ENCODE assay signal across 8 cellular contexts in the genomic region with DNA sequence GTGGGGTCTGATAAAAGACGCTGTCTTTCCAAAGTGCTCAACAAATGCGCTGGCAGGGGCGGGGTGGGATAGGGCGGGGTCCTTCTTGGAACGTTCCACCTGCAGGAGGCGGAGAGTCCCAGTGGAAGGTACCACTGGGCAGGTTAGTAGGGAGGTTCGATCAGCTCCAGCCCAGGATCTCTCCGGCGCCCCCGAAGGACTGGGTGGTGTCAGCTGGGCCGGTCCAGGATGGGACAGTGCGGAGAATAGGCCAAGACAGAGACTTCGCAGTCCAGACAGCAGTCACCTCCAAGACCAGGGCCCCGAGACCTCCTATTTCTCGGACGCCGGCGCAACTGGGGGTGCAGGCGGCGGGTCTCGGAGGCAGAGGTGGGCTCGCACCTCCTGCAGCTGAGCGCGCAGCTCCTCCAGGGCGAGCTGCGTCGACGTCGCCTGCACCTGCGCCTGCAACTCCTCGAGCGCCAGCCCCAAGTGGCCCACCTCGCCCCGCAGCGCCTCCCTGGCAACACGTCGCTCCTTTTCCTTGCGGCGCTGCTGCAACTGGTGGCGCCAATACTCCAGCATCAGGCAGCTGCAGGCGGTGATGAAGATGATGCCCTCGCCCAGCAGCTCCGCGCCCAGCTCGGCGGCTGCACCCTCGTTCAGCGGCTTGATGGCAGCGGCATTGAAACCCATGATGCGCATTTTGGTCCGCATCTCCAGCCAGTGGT. TPM values are rescaled to one million over a fixed set of nuclear protein-coding genes. Genes with fewer than 3 reads are reported as not detected.
A peak's percentile ranks its signal among the peaks of the same experiment; 100 is the strongest.
DNase-seq lines count a peak whose midpoint lies in the region; ATAC-seq, FAIRE-seq and TF ChIP-seq lines count a peak whose summit lies in the region.

No MANE protein-coding gene starts in this region.

- no TSS peak for BruUV-seq in endothelial cell of umbilical vein (replicated peaks; lab: Mats Ljungman, UMichigan)
- no TSS peak for BruUV-seq in OCI-LY7 (replicated peaks; lab: Mats Ljungman, UMichigan)

- FAIRE-seq in GM12891 (lab: Jason Lieb, UNC): no peak
- FAIRE-seq in endothelial cell of umbilical vein (lab: Jason Lieb, UNC): no peak

- CTCF ChIA-PET in endothelial cell of umbilical vein (lab: Charles Lee) (interaction anchor here (1.4 to 2.7 kb wide), 3 partner anchors 9 to 114 kb away, joined by 3 to 15 read pairs (median 6); no protein-coding TSS in a partner anchor), OCI-LY7 (lab: Charles Lee; ENCODE audit: unreplicated experiment) (no interaction called here)

- H3K9me3 ChIP-seq in endothelial cell of umbilical vein (replicated peaks; ENCODE audit: control insufficient read depth, insufficient read depth, low read length) (no peaks in the 10 kb centered on the region), Karpas-422 (ENCODE audit: low read length) (no peaks in the 10 kb centered on the region), OCI-LY7 (ENCODE audit: low read length) (peaks cover 8% of the 10 kb centered on the region; the same call in 1 of the 2 replicates)

- H3K4me3 Mint-ChIP-seq in nephron progenitor cell: peak overlapping the region; percentile 77

- H3K9me2 ChIP-seq in Karpas-422 (replicated peaks; ENCODE audit: insufficient read depth, low read length): no peaks in the 10 kb centered on the region
- no peaks in the 10 kb centered on the region for H3K9me2 ChIP-seq in OCI-LY7 (ENCODE audit: insufficient read depth, low read length)

- dilution Hi-C loops in endothelial cell of umbilical vein (cut with MboI; ENCODE audit: extremely low pct_ligation_motif_present, low sequenced_read_pairs): no loop called here

- no peaks in the 10 kb centered on the region for H3K79me2 ChIP-seq in endothelial cell of umbilical vein (ENCODE audit: control insufficient read depth, insufficient read depth, low read length)
- H3K79me2 ChIP-seq in Karpas-422 (ENCODE audit: low read length): no peaks in the 10 kb centered on the region
- H3K79me2 ChIP-seq in OCI-LY7 (ENCODE audit: insufficient read depth, low read depth, low read length): no peaks in the 10 kb centered on the region

- peaks cover 23% of the 10 kb centered on the region for H3K4me1 Mint-ChIP-seq in nephron progenitor cell

- peaks cover 17% of the 10 kb centered on the region for H3K9me3 Mint-ChIP-seq in nephron progenitor cell

- H2AFZ ChIP-seq in endothelial cell of umbilical vein (ENCODE audit: low read depth, low read length): no peak overlapping the region
- H2AFZ ChIP-seq in Karpas-422 (ENCODE audit: low read length): no peak overlapping the region
- H2AFZ ChIP-seq in OCI-LY7 (ENCODE audit: low read length): no peak overlapping the region

- no peaks in the 10 kb centered on the region for H3K9me1 ChIP-seq in endothelial cell of umbilical vein (replicated peaks; ENCODE audit: control insufficient read depth, extremely low read depth, insufficient read depth, low read length)

- H3K4me3 ChIP-seq in endothelial cell of umbilical vein (replicated peaks in 1 of 3; ENCODE audit: insufficient read depth in 1 of 3, low read depth in 1 of 3, low read length in 3 of 3) (no peak overlapping the region), Karpas-422 (ENCODE audit: low read length) (no peak overlapping the region), OCI-LY7 (ENCODE audit: low read depth, low read length, poor library complexity, severe bottlenecking) (no peak overlapping the region)

- POLR2A ChIA-PET in endothelial cell of umbilical vein (lab: Charles Lee) (no interaction called here), OCI-LY7 (lab: Charles Lee) (interaction anchor here (0.6 kb wide), 1 partner anchor 9 kb away, joined by 3 read pairs; no protein-coding TSS in a partner anchor)

- H3K27me3 Mint-ChIP-seq in nephron progenitor cell (ENCODE audit: low read depth, poor library complexity): peaks cover 49% of the 10 kb centered on the region

- H3K27ac ChIP-seq in endothelial cell of umbilical vein (ENCODE audit: insufficient read depth, low read depth, low read length) (no peak overlapping the region), Karpas-422 (ENCODE audit: low read length) (no peak overlapping the region), OCI-LY7 (ENCODE audit: low read depth, low read length, poor library complexity, severe bottlenecking) (no peak overlapping the region)

- H3K36me3 ChIP-seq in endothelial cell of umbilical vein (ENCODE audit: control insufficient read depth in 2 of 2, extremely low read depth in 1 of 2, insufficient read depth in 2 of 2, low read length in 2 of 2) (peaks cover 5 to 24% of the 10 kb centered on the region in 2 experiments), Karpas-422 (ENCODE audit: insufficient read depth, low read length) (peaks cover 35% of the 10 kb centered on the region), OCI-LY7 (ENCODE audit: insufficient read depth, low read length) (peaks cover 27% of the 10 kb centered on the region; the same call in 1 of the 2 replicates)

- H3K27ac Mint-ChIP-seq in nephron progenitor cell: no peak overlapping the region

- intact Hi-C loops in endothelial cell of umbilical vein (cut with micrococcal nuclease) (no loop called here), OCI-LY7 (cut with micrococcal nuclease; ENCODE audit: unreplicated experiment) (no loop called here)

- H3K9ac ChIP-seq in endothelial cell of umbilical vein (replicated peaks; ENCODE audit: extremely low read depth, insufficient read depth, low read length) (no peak overlapping the region), Karpas-422 (ENCODE audit: low read length) (no peak overlapping the region)

- H3K4me2 ChIP-seq in endothelial cell of umbilical vein (ENCODE audit: insufficient read depth, low read length) (no peak overlapping the region), Karpas-422 (ENCODE audit: low read depth, low read length, poor library complexity, severe bottlenecking) (no peak overlapping the region), OCI-LY7 (ENCODE audit: low read length) (no peak overlapping the region)

- no peak for ATAC-seq in GM18505 (IDR thresholded peaks at IDR 0.05; ENCODE audit: unreplicated experiment)

- no peak for DNase-seq in GM12891 (ENCODE audit: insufficient read length, low spot score)
- peak; percentile 76 to 88 for DNase-seq in NCI-H526 (lab: John Stamatoyannopoulos, UW)
- DNase-seq in endothelial cell of umbilical vein (ENCODE audit: low read depth, low spot score): no peak
- peak; percentile 45 for DNase-seq in nephron progenitor cell
- no peak for DNase-seq in NCI-H446 treated with DMSO at 0.1 percent for 48 hours (lab: John Stamatoyannopoulos, UW)
- no peak for DNase-seq in Karpas-422
- DNase-seq in OCI-LY7 (ENCODE audit: low spot score): no peak

- H4K20me1 ChIP-seq in endothelial cell of umbilical vein (replicated peaks; ENCODE audit: control insufficient read depth, extremely low read depth, insufficient read depth, low read length): no peaks in the 10 kb centered on the region
- no peaks in the 10 kb centered on the region for H4K20me1 ChIP-seq in Karpas-422 (ENCODE audit: insufficient read depth, low read depth, low read length)
- no peaks in the 10 kb centered on the region for H4K20me1 ChIP-seq in OCI-LY7 (ENCODE audit: insufficient read depth, low read length)

- H3K27me3 ChIP-seq in endothelial cell of umbilical vein (ENCODE audit: control insufficient read depth in 2 of 2, insufficient read depth in 2 of 2, low read length in 2 of 2): no peaks in the 10 kb centered on the region
- no peaks in the 10 kb centered on the region for H3K27me3 ChIP-seq in Karpas-422 (ENCODE audit: low read length)

- peaks cover 29% of the 10 kb centered on the region for H3K36me3 Mint-ChIP-seq in nephron progenitor cell (ENCODE audit: low read depth)

- TF ChIP-seq POLR2A in GM12891 (IDR thresholded peaks at IDR 0.05; ENCODE audit: low read depth, low read length): peak; percentile 29; the same call in 1 of the 2 replicates
- TF ChIP-seq POLR2A in endothelial cell of umbilical vein (IDR thresholded peaks at IDR 0.05; ENCODE audit: low read depth, low read length): peak; percentile 24
- no peak for TF ChIP-seq POLR2A in GM18505 (IDR thresholded peaks at IDR 0.05; ENCODE audit: borderline replicate concordance, extremely low read depth, insufficient read depth, insufficient read length)

- no peak for TF ChIP-seq CTCF in endothelial cell of umbilical vein (IDR thresholded peaks at IDR 0.05; ENCODE audit: extremely low read depth in 1 of 2, insufficient read depth in 1 of 2, low read depth in 1 of 2, low read length in 2 of 2)
- TF ChIP-seq CTCF in nephron progenitor cell (IDR thresholded peaks at IDR 0.05): no peak
- no peak for TF ChIP-seq CTCF in OCI-LY7 (conservative IDR thresholded peaks at IDR 0.05; ENCODE audit: low read length)

- H3K4me1 ChIP-seq in endothelial cell of umbilical vein (ENCODE audit: control insufficient read depth, extremely low read depth, insufficient read depth, low read length): no peaks in the 10 kb centered on the region
- H3K4me1 ChIP-seq in Karpas-422 (ENCODE audit: low read length): no peaks in the 10 kb centered on the region
- no peaks in the 10 kb centered on the region for H3K4me1 ChIP-seq in OCI-LY7 (ENCODE audit: insufficient read depth, low read length, poor library complexity, severe bottlenecking)

RNA-seq across cellular contexts. Expression of a gene that starts 21.6 kb away (rescaled TPM):
- polyA plus RNA-seq in GM12891 (2012; ENCODE audit: low read depth, missing spikeins): 65.6 TPM
- total RNA-seq in endothelial cell of umbilical vein (154 and 186 TPM in 2 replicates), OCI-LY7 (2022) (39.6 and 51.6 TPM in 2 replicates)
- 94.3 and 126 TPM in 2 replicates for polyA plus RNA-seq in endothelial cell of umbilical vein
- polyA plus RNA-seq in endothelial cell of umbilical vein (2011; cell fraction: cytosol; rRNA removed): 64.2 and 67.9 TPM in 2 replicates
- 57.6 and 70.4 TPM in 2 replicates for polyA plus RNA-seq in endothelial cell of umbilical vein (2011; cell fraction: nucleus; rRNA removed)
- 74.7 and 84.2 TPM in 2 replicates for polyA plus RNA-seq in endothelial cell of umbilical vein (2012)
- polyA minus RNA-seq in endothelial cell of umbilical vein: 65.0 and 69.3 TPM in 2 replicates
- polyA minus RNA-seq in endothelial cell of umbilical vein (2011; cell fraction: cytosol; rRNA and poly(A)+ RNA removed): 43.9 TPM
- 22.8 and 42.8 TPM in 2 replicates for polyA minus RNA-seq in endothelial cell of umbilical vein (2011; cell fraction: nucleus; rRNA and poly(A)+ RNA removed)
- 77.9 and 97.9 TPM in 2 replicates for total RNA-seq in Karpas-422 (2014; rRNA removed; shearing (Covaris generic); ENCODE audit: low replicate concordance)
- 37.4 and 62.8 TPM in 2 replicates for total RNA-seq in OCI-LY7 (2014; rRNA removed; shearing (Covaris generic))

RNA-seq across cellular contexts. Expression of a gene that starts 30.7 kb away (rescaled TPM):
- polyA plus RNA-seq in GM12891 (2012; ENCODE audit: low read depth, missing spikeins): 1.4 TPM
- total RNA-seq in endothelial cell of umbilical vein (0.40 and 0.81 TPM in 2 replicates), OCI-LY7 (2022) (2.8 and 2.9 TPM in 2 replicates)
- polyA plus RNA-seq in endothelial cell of umbilical vein: 0.48 and 0.59 TPM in 2 replicates
- 0.44 and 0.71 TPM in 2 replicates for polyA plus RNA-seq in endothelial cell of umbilical vein (2011; cell fraction: cytosol; rRNA removed)
- polyA plus RNA-seq in endothelial cell of umbilical vein (2011; cell fraction: nucleus; rRNA removed): 0.43 and 0.50 TPM in 2 replicates
- 2.4 and 2.7 TPM in 2 replicates for polyA plus RNA-seq in endothelial cell of umbilical vein (2012)
- polyA minus RNA-seq in endothelial cell of umbilical vein: 0.93 TPM in 1 of 2 replicates, not detected in the other
- not detected for polyA minus RNA-seq in endothelial cell of umbilical vein (2011; cell fraction: cytosol; rRNA and poly(A)+ RNA removed)
- polyA minus RNA-seq in endothelial cell of umbilical vein (2011; cell fraction: nucleus; rRNA and poly(A)+ RNA removed): not detected in 2 replicates
- total RNA-seq in Karpas-422 (2014; rRNA removed; shearing (Covaris generic); ENCODE audit: low replicate concordance): 0.71 and 8.0 TPM in 2 replicates
- 1.4 and 1.6 TPM in 2 replicates for total RNA-seq in OCI-LY7 (2014; rRNA removed; shearing (Covaris generic))

RNA-seq across cellular contexts. Expression of a gene that starts 32.1 kb away (rescaled TPM):
- polyA plus RNA-seq in GM12891 (2012; ENCODE audit: low read depth, missing spikeins): 5.6 TPM
- 12.0 and 12.9 TPM in 2 replicates for total RNA-seq in endothelial cell of umbilical vein
- 21.0 and 22.5 TPM in 2 replicates for polyA plus RNA-seq in endothelial cell of umbilical vein
- 10.5 and 13.6 TPM in 2 replicates for polyA plus RNA-seq in endothelial cell of umbilical vein (2011; cell fraction: cytosol; rRNA removed)
- polyA plus RNA-seq in endothelial cell of umbilical vein (2011; cell fraction: nucleus; rRNA removed): 6.2 and 6.8 TPM in 2 replicates
- 13.1 and 21.4 TPM in 2 replicates for polyA plus RNA-seq in endothelial cell of umbilical vein (2012)
- polyA minus RNA-seq in endothelial cell of umbilical vein: 6.5 and 11.9 TPM in 2 replicates
- 3.3 TPM for polyA minus RNA-seq in endothelial cell of umbilical vein (2011; cell fraction: cytosol; rRNA and poly(A)+ RNA removed)
- 1.8 and 7.0 TPM in 2 replicates for polyA minus RNA-seq in endothelial cell of umbilical vein (2011; cell fraction: nucleus; rRNA and poly(A)+ RNA removed)
- total RNA-seq in Karpas-422 (2014; rRNA removed; shearing (Covaris generic); ENCODE audit: low replicate concordance): 3.1 and 4.6 TPM in 2 replicates
- 1.5 and 8.6 TPM in 2 replicates for total RNA-seq in OCI-LY7 (2014; rRNA removed; shearing (Covaris generic))
- 7.6 and 9.1 TPM in 2 replicates for total RNA-seq in OCI-LY7 (2022)

RNA-seq across cellular contexts. Expression of a gene that starts 55.7 kb away (rescaled TPM):
- polyA plus RNA-seq in GM12891 (2012; ENCODE audit: low read depth, missing spikeins): 5.3 TPM
- 13.8 and 15.4 TPM in 2 replicates for total RNA-seq in endothelial cell of umbilical vein
- 16.0 and 17.1 TPM in 2 replicates for polyA plus RNA-seq in endothelial cell of umbilical vein
- polyA plus RNA-seq in endothelial cell of umbilical vein (2011; cell fraction: cytosol; rRNA removed): 14.5 and 14.6 TPM in 2 replicates
- 8.3 and 8.4 TPM in 2 replicates for polyA plus RNA-seq in endothelial cell of umbilical vein (2011; cell fraction: nucleus; rRNA removed)
- polyA plus RNA-seq in endothelial cell of umbilical vein (2012): 7.5 and 9.7 TPM in 2 replicates
- 15.8 and 23.6 TPM in 2 replicates for polyA minus RNA-seq in endothelial cell of umbilical vein
- polyA minus RNA-seq in endothelial cell of umbilical vein (2011; cell fraction: cytosol; rRNA and poly(A)+ RNA removed): 3.9 TPM
- 6.0 and 8.0 TPM in 2 replicates for polyA minus RNA-seq in endothelial cell of umbilical vein (2011; cell fraction: nucleus; rRNA and poly(A)+ RNA removed)
- 4.7 and 4.8 TPM in 2 replicates for total RNA-seq in Karpas-422 (2014; rRNA removed; shearing (Covaris generic); ENCODE audit: low replicate concordance)
- 4.4 and 5.8 TPM in 2 replicates for total RNA-seq in OCI-LY7 (2014; rRNA removed; shearing (Covaris generic))
- total RNA-seq in OCI-LY7 (2022): 10.6 and 12.0 TPM in 2 replicates

Comparison
In these comparisons a context has a peak if more than half of its experiments do, and no peak if none do; other contexts are left out.
1. DNase-seq: peak in NCI-H526 (2 of 2) and nephron progenitor cell (single experiment); none in GM12891 (single experiment), endothelial cell of umbilical vein (single experiment), NCI-H446 treated with DMSO at 0.1 percent for 48 hours (single experiment), Karpas-422 (single experiment) and OCI-LY7 (single experiment).